In the genomic region with DNA sequence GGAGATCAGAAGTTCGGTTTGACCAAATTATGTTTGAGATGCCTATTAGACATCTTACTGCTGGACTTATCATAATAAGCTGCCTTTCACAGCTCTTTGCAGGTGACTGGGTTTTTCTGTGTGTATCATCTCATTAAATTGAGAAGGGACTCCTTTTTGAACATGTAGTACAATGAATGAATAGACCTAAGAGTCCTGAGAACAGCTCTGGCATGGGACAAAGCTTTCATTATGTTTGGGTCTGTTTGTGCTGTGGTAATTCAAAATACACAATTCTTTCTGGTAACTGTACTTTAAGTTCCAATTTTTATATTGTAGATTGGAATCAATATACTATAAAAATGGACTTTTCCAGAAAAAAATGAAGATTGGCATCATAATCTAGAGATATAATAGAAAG, we compare ENCODE assay signal across 29 cellular contexts.
"Had no signal": no experiment of that assay in that cellular context is flagged by ENCODE, and none has a peak within 500 bp of the region (broad histone marks: within the 10 kb centered on the region; RNA-seq: fewer than 3 reads in every experiment).

No MANE protein-coding gene starts in this region.

- H3K4me1 ChIP-seq: body of pancreas, colonic mucosa had no signal

- H3K27ac ChIP-seq: adrenal gland, body of pancreas, colonic mucosa had no signal

- H3K4me3 ChIP-seq: adrenal gland, body of pancreas, colonic mucosa had no signal

- ATAC-seq: activated CD4-positive, alpha-beta T cell treated with anti-CD3 and anti-CD28 coated beads for 36 hours; activated CD8-positive, alpha-beta memory T cell treated with anti-CD3 and anti-CD28 coated beads, Interleukin-2, amount 10 ng/mL, durations not matched to agents 7 days and 5 days; activated CD8-positive, alpha-beta T cell treated with anti-CD3 and anti-CD28 coated beads, Interleukin-2, amount 10 ng/mL, durations not matched to agents 7 days and 5 days; activated naive CD8-positive, alpha-beta T cell treated with anti-CD3 and anti-CD28 coated beads, Interleukin-2, amount 50 U/mL, for 24 hours; body of pancreas; esophagus mucosa had no signal

- H3K9me3 ChIP-seq: adrenal gland, body of pancreas, colonic mucosa had no signal

- H3K4me3 Mint-ChIP-seq: activated CD4-positive, alpha-beta memory T cell treated with anti-CD3 and anti-CD28 coated beads for 36 hours; activated CD4-positive, alpha-beta T cell treated with anti-CD3 and anti-CD28 coated beads for 36 hours; activated CD4-positive, alpha-beta T cell treated with anti-CD3 and anti-CD28 coated beads, Interleukin-2, amount 10 ng/mL, durations not matched to agents 24 days and 14 days; activated CD8-positive, alpha-beta memory T cell treated with anti-CD3 and anti-CD28 coated beads, Interleukin-2, amount 10 ng/mL, durations not matched to agents 7 days and 5 days; activated CD8-positive, alpha-beta T cell treated with anti-CD3 and anti-CD28 coated beads, Interleukin-2, amount 10 ng/mL, durations not matched to agents 7 days and 5 days; activated naive CD4-positive, alpha-beta T cell treated with anti-CD3 and anti-CD28 coated beads for 36 hours; activated naive CD4-positive, alpha-beta T cell treated with anti-CD3 and anti-CD28 coated beads, Interleukin-2, amount 50 U/mL, for 24 hours; activated naive CD8-positive, alpha-beta T cell treated with anti-CD3 and anti-CD28 coated beads for 36 hours; activated naive CD8-positive, alpha-beta T cell treated with anti-CD3 and anti-CD28 coated beads, Interleukin-2, amount 50 U/mL, for 24 hours; activated T-helper 1 cell treated with anti-CD3 and anti-CD28 coated beads, Interleukin-12 subunit alpha, Interleukin-12 subunit beta, Interleukin-2, Interleukin-4 antibody, amounts not matched to agents 30 ng/mL and 10 ng/mL and 1 ng/mL, durations not matched to agents 14 hours and 24 hours and 36 hours had no signal

- H3K27ac Mint-ChIP-seq: activated CD4-positive, alpha-beta memory T cell treated with anti-CD3 and anti-CD28 coated beads for 36 hours; activated CD4-positive, alpha-beta T cell treated with anti-CD3 and anti-CD28 coated beads for 36 hours; activated CD4-positive, alpha-beta T cell treated with anti-CD3 and anti-CD28 coated beads, Interleukin-2, amount 10 ng/mL, durations not matched to agents 24 days and 14 days; activated CD8-positive, alpha-beta memory T cell treated with anti-CD3 and anti-CD28 coated beads, Interleukin-2, amount 10 ng/mL, durations not matched to agents 7 days and 5 days; activated CD8-positive, alpha-beta T cell treated with anti-CD3 and anti-CD28 coated beads, Interleukin-2, amount 10 ng/mL, durations not matched to agents 7 days and 5 days; activated naive CD4-positive, alpha-beta T cell treated with anti-CD3 and anti-CD28 coated beads for 36 hours; activated naive CD4-positive, alpha-beta T cell treated with anti-CD3 and anti-CD28 coated beads, Interleukin-2, amount 50 U/mL, for 24 hours; activated naive CD8-positive, alpha-beta T cell treated with anti-CD3 and anti-CD28 coated beads for 36 hours; activated naive CD8-positive, alpha-beta T cell treated with anti-CD3 and anti-CD28 coated beads, Interleukin-2, amount 50 U/mL, for 24 hours; activated T-helper 1 cell treated with anti-CD3 and anti-CD28 coated beads, Interleukin-12 subunit alpha, Interleukin-12 subunit beta, Interleukin-2, Interleukin-4 antibody, amounts not matched to agents 30 ng/mL and 10 ng/mL and 1 ng/mL, durations not matched to agents 14 hours and 24 hours and 36 hours; activated T-helper 2 cell treated with anti-CD3 and anti-CD28 coated beads, Interferon-gamma antibody, Interleukin-2, Interleukin-4, amounts not matched to agents 10 μg/mL and 5 μg/mL and 100 μg/mL, durations not matched to agents 14 hours and 24 hours and 36 hours had no signal

- H3K27me3 ChIP-seq: adrenal gland, body of pancreas, colonic mucosa had no signal

- H3K36me3 ChIP-seq: colonic mucosa had no signal

- DNase-seq: activated CD4-positive, alpha-beta memory T cell treated with anti-CD3 and anti-CD28 coated beads for 36 hours; activated CD4-positive, alpha-beta T cell treated with anti-CD3 and anti-CD28 coated beads for 36 hours; activated CD4-positive, alpha-beta T cell treated with anti-CD3 and anti-CD28 coated beads, Interleukin-2, amount 10 ng/mL, durations not matched to agents 24 days and 14 days; activated CD4-positive, CD25-positive, alpha-beta regulatory T cell; activated CD4-positive, CD25-positive, alpha-beta regulatory T cell treated with anti-CD3 and anti-CD28 coated beads, Interleukin-2, amount 50 U/mL, for 72 hours; activated CD8-positive, alpha-beta memory T cell treated with anti-CD3 and anti-CD28 coated beads, Interleukin-2, amount 10 ng/mL, durations not matched to agents 7 days and 5 days; activated CD8-positive, alpha-beta memory T cell treated with anti-CD3 and anti-CD28 coated beads, Interleukin-2, amount 50 U/mL, for 4 hours; activated CD8-positive, alpha-beta T cell treated with anti-CD3 and anti-CD28 coated beads, Interleukin-2, amount 10 ng/mL, durations not matched to agents 7 days and 5 days; activated effector memory CD4-positive, alpha-beta T cell treated with anti-CD3 and anti-CD28 coated beads, Interleukin-2, amount 50 U/mL, for 16 hours; activated naive CD4-positive, alpha-beta T cell treated with anti-CD3 and anti-CD28 coated beads for 36 hours; activated naive CD8-positive, alpha-beta T cell treated with anti-CD3 and anti-CD28 coated beads for 36 hours; activated naive CD8-positive, alpha-beta T cell treated with anti-CD3 and anti-CD28 coated beads, Interleukin-2, amount 50 U/mL, for 24 hours; activated T-cell treated with anti-CD3 and anti-CD28 coated beads, Interleukin-2, amount 50 U/mL, for 1 hour; activated T-cell treated with anti-CD3 and anti-CD28 coated beads, Interleukin-2, amount 50 U/mL, for 48 hours; adrenal gland; amygdala; aorta; body of pancreas; central memory CD4-positive, alpha-beta T cell; cerebellar nuclear complex; colonic mucosa; effector CD8-positive, alpha-beta T cell; foreskin fibroblast; T-helper 2 cell had no signal

- H3K27me3 Mint-ChIP-seq: activated CD4-positive, alpha-beta memory T cell treated with anti-CD3 and anti-CD28 coated beads for 36 hours; activated CD4-positive, alpha-beta T cell treated with anti-CD3 and anti-CD28 coated beads for 36 hours; activated CD8-positive, alpha-beta memory T cell treated with anti-CD3 and anti-CD28 coated beads, Interleukin-2, amount 10 ng/mL, durations not matched to agents 7 days and 5 days; activated naive CD4-positive, alpha-beta T cell treated with anti-CD3 and anti-CD28 coated beads, Interleukin-2, amount 50 U/mL, for 24 hours; activated naive CD8-positive, alpha-beta T cell treated with anti-CD3 and anti-CD28 coated beads for 36 hours; activated naive CD8-positive, alpha-beta T cell treated with anti-CD3 and anti-CD28 coated beads, Interleukin-2, amount 50 U/mL, for 24 hours had no signal

- H3K9me3 Mint-ChIP-seq: activated CD4-positive, alpha-beta memory T cell treated with anti-CD3 and anti-CD28 coated beads for 36 hours; activated CD4-positive, alpha-beta T cell treated with anti-CD3 and anti-CD28 coated beads, Interleukin-2, amount 10 ng/mL, durations not matched to agents 24 days and 14 days; activated naive CD4-positive, alpha-beta T cell treated with anti-CD3 and anti-CD28 coated beads for 36 hours; activated naive CD4-positive, alpha-beta T cell treated with anti-CD3 and anti-CD28 coated beads, Interleukin-2, amount 50 U/mL, for 24 hours; activated naive CD8-positive, alpha-beta T cell treated with anti-CD3 and anti-CD28 coated beads for 36 hours; activated naive CD8-positive, alpha-beta T cell treated with anti-CD3 and anti-CD28 coated beads, Interleukin-2, amount 50 U/mL, for 24 hours; activated T-helper 1 cell treated with anti-CD3 and anti-CD28 coated beads, Interleukin-12 subunit alpha, Interleukin-12 subunit beta, Interleukin-2, Interleukin-4 antibody, amounts not matched to agents 30 ng/mL and 10 ng/mL and 1 ng/mL, durations not matched to agents 14 hours and 24 hours and 36 hours; activated T-helper 2 cell treated with anti-CD3 and anti-CD28 coated beads, Interferon-gamma antibody, Interleukin-2, Interleukin-4, amounts not matched to agents 10 μg/mL and 5 μg/mL and 100 μg/mL, durations not matched to agents 14 hours and 24 hours and 36 hours had no signal

- FAIRE-seq: endometrium had no signal

- H3K4me1 Mint-ChIP-seq: activated CD4-positive, alpha-beta T cell treated with anti-CD3 and anti-CD28 coated beads for 36 hours; activated CD4-positive, alpha-beta T cell treated with anti-CD3 and anti-CD28 coated beads, Interleukin-2, amount 10 ng/mL, durations not matched to agents 24 days and 14 days; activated CD8-positive, alpha-beta memory T cell treated with anti-CD3 and anti-CD28 coated beads, Interleukin-2, amount 10 ng/mL, durations not matched to agents 7 days and 5 days; activated naive CD4-positive, alpha-beta T cell treated with anti-CD3 and anti-CD28 coated beads, Interleukin-2, amount 50 U/mL, for 24 hours; activated naive CD8-positive, alpha-beta T cell treated with anti-CD3 and anti-CD28 coated beads for 36 hours; activated naive CD8-positive, alpha-beta T cell treated with anti-CD3 and anti-CD28 coated beads, Interleukin-2, amount 50 U/mL, for 24 hours had no signal
